In genomic region chr2:73117441-73117840, GRCh38 we compare ENCODE assay signal across 20 cellular contexts.
"Had no signal": no experiment of that assay in that cellular context is flagged by ENCODE, and none has a peak within 500 bp of the region (broad histone marks: within the 10 kb centered on the region; RNA-seq: fewer than 3 reads in every experiment).

No MANE protein-coding gene starts in this region.

- H3K36me3 ChIP-seq: adrenal gland, ascending aorta, brain microvascular endothelial cell, esophagus muscularis mucosa, left lung, ovary, prostate gland, tibial artery had no signal

- H3K9me3 ChIP-seq: adrenal gland, ascending aorta, esophagus muscularis mucosa, left lung, ovary, prostate gland, tibial artery had no signal

- H3K4me1 ChIP-seq: adrenal gland, ascending aorta, prostate gland, tibial artery had no signal

- H3K27me3 ChIP-seq: adrenal gland, ascending aorta, brain microvascular endothelial cell, foreskin keratinocyte, ovary, tibial artery had no signal

- DNase-seq: activated gamma-delta T cell treated with Interleukin-2 at 50 U/mL for 16 hours; activated T-cell treated with anti-CD3 and anti-CD28 coated beads, Interleukin-2, amount 50 U/mL, for 1 hour; brain microvascular endothelial cell; caudate nucleus; effector memory CD8-positive, alpha-beta T cell; left lung; midbrain; ovary; stimulated activated CD4-positive, alpha-beta T cell treated with anti-CD3 and anti-CD28 coated beads, Interleukin-1b, Interleukin-23, amount 100 ng/mL, for 48 hours; stimulated activated naive CD8-positive, alpha-beta T cell treated with anti-CD3 and anti-CD28 coated beads, Interleukin-15, amount 100 ng/mL, for 72 hours; T-helper 9 cell had no signal

- H3K4me3 ChIP-seq: adrenal gland, ascending aorta, esophagus muscularis mucosa, left lung, ovary, prostate gland, tibial artery had no signal

- H3K27ac ChIP-seq: adrenal gland, ascending aorta, brain microvascular endothelial cell, esophagus muscularis mucosa, foreskin keratinocyte, left lung, ovary, prostate gland, tibial artery had no signal

- ATAC-seq: activated naive CD4-positive, alpha-beta T cell treated with anti-CD3 and anti-CD28 coated beads, Interleukin-2, amount 50 U/mL, for 72 hours; effector memory CD8-positive, alpha-beta T cell; foreskin keratinocyte; left lung; natural killer cell treated with Interleukin-12 subunit alpha and Interleukin-12 subunit beta and Interleukin-15 and Interleukin-18, amount 100 ng/mL, for 72 hours; stimulated activated naive CD8-positive, alpha-beta T cell treated with anti-CD3 and anti-CD28 coated beads, Interleukin-15, amount 100 ng/mL, for 72 hours; WTC11 had no signal
